25 cellular contexts compared by ENCODE assay signal in genomic region chr9:68914751-68915150, GRCh38.
"Had no signal": no experiment of that assay in that cellular context is flagged by ENCODE, and none has a peak within 500 bp of the region (broad histone marks: within the 10 kb centered on the region; RNA-seq: fewer than 3 reads in every experiment).

No MANE protein-coding gene starts in this region.

- H3K27ac Mint-ChIP-seq: activated CD4-positive, alpha-beta T cell treated with anti-CD3 and anti-CD28 coated beads, Interleukin-2, amount 10 ng/mL, durations not matched to agents 24 days and 14 days; mesothelial cell of epicardium; progenitor cell of endocrine pancreas; stimulated activated naive CD8-positive, alpha-beta T cell treated with anti-CD3 and anti-CD28 coated beads, Interleukin-15, amount 100 ng/mL, for 72 hours; WTC11 had no signal

- H3K9me3 Mint-ChIP-seq: mesothelial cell of epicardium; stimulated activated naive CD8-positive, alpha-beta T cell treated with anti-CD3 and anti-CD28 coated beads, Interleukin-15, amount 100 ng/mL, for 72 hours; WTC11 had no signal

- H3K36me3 Mint-ChIP-seq: mesothelial cell of epicardium had no signal

- H3K4me1 ChIP-seq: right atrium auricular region, suprapubic skin, transverse colon, uterus had no signal

- H3K4me3 Mint-ChIP-seq: activated CD4-positive, alpha-beta T cell treated with anti-CD3 and anti-CD28 coated beads, Interleukin-2, amount 10 ng/mL, durations not matched to agents 24 days and 14 days; mesothelial cell of epicardium; stimulated activated naive CD8-positive, alpha-beta T cell treated with anti-CD3 and anti-CD28 coated beads, Interleukin-15, amount 100 ng/mL, for 72 hours; WTC11 had no signal

- H3K9me3 ChIP-seq: lower lobe of right lung, right atrium auricular region, suprapubic skin, transverse colon, uterus had no signal

- H3K27ac ChIP-seq: brain microvascular endothelial cell, dorsolateral prefrontal cortex, lower lobe of right lung, right atrium auricular region, suprapubic skin, transverse colon, uterus had no signal

- DNase-seq: activated CD4-positive, alpha-beta T cell treated with anti-CD3 and anti-CD28 coated beads, Interleukin-2, amount 10 ng/mL, durations not matched to agents 24 days and 14 days; activated CD8-positive, alpha-beta memory T cell treated with anti-CD3 and anti-CD28 coated beads, Interleukin-2, amount 50 U/mL, for 4 hours; activated effector memory CD4-positive, alpha-beta T cell treated with anti-CD3 and anti-CD28 coated beads, Interleukin-2, amount 50 U/mL, for 16 hours; activated naive CD4-positive, alpha-beta T cell treated with anti-CD3 and anti-CD28 coated beads, Interleukin-2, amount 50 U/mL, for 16 hours; activated T-cell treated with anti-CD3 and anti-CD28 coated beads, Interleukin-2, amount 50 U/mL, for 48 hours; aorta; brain microvascular endothelial cell; central memory CD4-positive, alpha-beta T cell; dorsolateral prefrontal cortex; foreskin melanocyte; glutamatergic neuron; hypothalamus; islet precursor cell; left colon; lower lobe of right lung; occipital lobe; stimulated activated naive CD8-positive, alpha-beta T cell treated with anti-CD3 and anti-CD28 coated beads, Interleukin-15, amount 100 ng/mL, for 72 hours; transverse colon; uterus had no signal

- H3K27me3 ChIP-seq: brain microvascular endothelial cell, dorsolateral prefrontal cortex, right atrium auricular region, suprapubic skin, transverse colon, uterus had no signal

- FAIRE-seq: colon had no signal

- ATAC-seq: left colon; lower lobe of right lung; stimulated activated naive CD8-positive, alpha-beta T cell treated with anti-CD3 and anti-CD28 coated beads, Interleukin-15, amount 100 ng/mL, for 72 hours; WTC11 had no signal

- H3K4me1 Mint-ChIP-seq: mesothelial cell of epicardium; stimulated activated naive CD8-positive, alpha-beta T cell treated with anti-CD3 and anti-CD28 coated beads, Interleukin-15, amount 100 ng/mL, for 72 hours had no signal

- H3K27me3 Mint-ChIP-seq: activated CD4-positive, alpha-beta T cell treated with anti-CD3 and anti-CD28 coated beads, Interleukin-2, amount 10 ng/mL, durations not matched to agents 24 days and 14 days; progenitor cell of endocrine pancreas; stimulated activated naive CD8-positive, alpha-beta T cell treated with anti-CD3 and anti-CD28 coated beads, Interleukin-15, amount 100 ng/mL, for 72 hours had no signal

- H3K4me3 ChIP-seq: dorsolateral prefrontal cortex, lower lobe of right lung, right atrium auricular region, suprapubic skin, transverse colon, uterus had no signal

- H3K36me3 ChIP-seq: brain microvascular endothelial cell, right atrium auricular region, suprapubic skin, transverse colon, uterus had no signal
